In genomic region chr4:3524349-3524748, GRCh38 we compare ENCODE assay signal across 28 cellular contexts.
"Had no signal": no experiment of that assay in that cellular context is flagged by ENCODE, and none has a peak within 500 bp of the region (broad histone marks: within the 10 kb centered on the region; RNA-seq: fewer than 3 reads in every experiment).

No MANE protein-coding gene starts in this region.

- H3K27me3 ChIP-seq: breast epithelium, esophagus muscularis mucosa, foreskin keratinocyte, heart left ventricle, right lobe of liver, suprapubic skin, tibial artery had no signal

- ATAC-seq: activated CD4-positive, alpha-beta T cell treated with anti-CD3 and anti-CD28 coated beads for 36 hours; activated naive CD8-positive, alpha-beta T cell treated with anti-CD3 and anti-CD28 coated beads, Interleukin-2, amount 50 U/mL, for 24 hours; foreskin keratinocyte; heart left ventricle; left lobe of liver; natural killer cell treated with Interleukin-12 subunit alpha and Interleukin-12 subunit beta and Interleukin-15 and Interleukin-18, amount 100 ng/mL, for 72 hours; right lobe of liver; stimulated activated naive B cell treated with anti-CD40 and anti-IgM and Interleukin-4, amounts not matched to agents 10 μg/mL and 1 μg/mL and 100 μg/mL, for 72 hours; T-cell had no signal

- H3K36me3 Mint-ChIP-seq: activated naive CD4-positive, alpha-beta T cell treated with anti-CD3 and anti-CD28 coated beads, Interleukin-2, amount 50 U/mL, for 24 hours; natural killer cell treated with Interleukin-12 subunit alpha and Interleukin-12 subunit beta and Interleukin-15 and Interleukin-18, amount 100 ng/mL, for 72 hours had no signal

- H3K9me3 ChIP-seq: breast epithelium, esophagus muscularis mucosa, heart left ventricle, right lobe of liver, suprapubic skin, tibial artery had no signal

- DNase-seq: activated CD4-positive, alpha-beta T cell treated with anti-CD3 and anti-CD28 coated beads for 36 hours; activated CD4-positive, CD25-positive, alpha-beta regulatory T cell; activated gamma-delta T cell; activated naive CD8-positive, alpha-beta T cell treated with anti-CD3 and anti-CD28 coated beads, Interleukin-2, amount 50 U/mL, for 24 hours; activated T-cell treated with anti-CD3 and anti-CD28 coated beads for 4 hours; amygdala; dermis blood vessel endothelial cell; foreskin keratinocyte; hypothalamus; immature natural killer cell; mesendoderm; small intestine; stimulated activated CD4-positive, alpha-beta T cell treated with anti-CD3 and anti-CD28 coated beads, Interleukin-15, amount 100 ng/mL, for 24 hours; stimulated activated CD4-positive, alpha-beta T cell treated with anti-CD3 and anti-CD28 coated beads, Interleukin-2, amount 100 ng/mL, for 24 hours; stimulated activated naive B cell treated with anti-CD40 and anti-IgM and Interleukin-4, amounts not matched to agents 10 μg/mL and 1 μg/mL and 100 μg/mL, for 72 hours; T-cell had no signal

- H3K4me3 Mint-ChIP-seq: activated CD4-positive, alpha-beta T cell treated with anti-CD3 and anti-CD28 coated beads for 36 hours; activated naive CD4-positive, alpha-beta T cell treated with anti-CD3 and anti-CD28 coated beads, Interleukin-2, amount 50 U/mL, for 24 hours; activated naive CD8-positive, alpha-beta T cell treated with anti-CD3 and anti-CD28 coated beads, Interleukin-2, amount 50 U/mL, for 24 hours; central memory CD8-positive, alpha-beta T cell; immature natural killer cell; natural killer cell treated with Interleukin-12 subunit alpha and Interleukin-12 subunit beta and Interleukin-15 and Interleukin-18, amount 100 ng/mL, for 72 hours; stimulated activated naive B cell treated with anti-CD40 and anti-IgM and Interleukin-4, amounts not matched to agents 10 μg/mL and 1 μg/mL and 100 μg/mL, for 72 hours; T-cell had no signal

- H3K27me3 Mint-ChIP-seq: activated CD4-positive, alpha-beta T cell treated with anti-CD3 and anti-CD28 coated beads for 36 hours; activated naive CD4-positive, alpha-beta T cell treated with anti-CD3 and anti-CD28 coated beads, Interleukin-2, amount 50 U/mL, for 24 hours; activated naive CD8-positive, alpha-beta T cell treated with anti-CD3 and anti-CD28 coated beads, Interleukin-2, amount 50 U/mL, for 24 hours; central memory CD8-positive, alpha-beta T cell; natural killer cell treated with Interleukin-12 subunit alpha and Interleukin-12 subunit beta and Interleukin-15 and Interleukin-18, amount 100 ng/mL, for 72 hours; progenitor cell of endocrine pancreas; stimulated activated naive B cell treated with anti-CD40 and anti-IgM and Interleukin-4, amounts not matched to agents 10 μg/mL and 1 μg/mL and 100 μg/mL, for 72 hours; T-cell had no signal

- H3K4me3 ChIP-seq: breast epithelium, esophagus muscularis mucosa, heart left ventricle, lung, right lobe of liver, suprapubic skin, tibial artery had no signal

- H3K27ac Mint-ChIP-seq: activated CD4-positive, alpha-beta T cell treated with anti-CD3 and anti-CD28 coated beads for 36 hours; activated naive CD4-positive, alpha-beta T cell treated with anti-CD3 and anti-CD28 coated beads, Interleukin-2, amount 50 U/mL, for 24 hours; immature natural killer cell; natural killer cell treated with Interleukin-12 subunit alpha and Interleukin-12 subunit beta and Interleukin-15 and Interleukin-18, amount 100 ng/mL, for 72 hours; progenitor cell of endocrine pancreas; stimulated activated naive B cell treated with anti-CD40 and anti-IgM and Interleukin-4, amounts not matched to agents 10 μg/mL and 1 μg/mL and 100 μg/mL, for 72 hours; T-cell had no signal

- H3K4me1 Mint-ChIP-seq: activated CD4-positive, alpha-beta T cell treated with anti-CD3 and anti-CD28 coated beads for 36 hours had no signal

- H3K27ac ChIP-seq: breast epithelium, esophagus muscularis mucosa, foreskin keratinocyte, heart left ventricle, right lobe of liver, suprapubic skin, tibial artery had no signal

- H3K9me3 Mint-ChIP-seq: activated naive CD4-positive, alpha-beta T cell treated with anti-CD3 and anti-CD28 coated beads, Interleukin-2, amount 50 U/mL, for 24 hours; activated naive CD8-positive, alpha-beta T cell treated with anti-CD3 and anti-CD28 coated beads, Interleukin-2, amount 50 U/mL, for 24 hours; central memory CD8-positive, alpha-beta T cell; immature natural killer cell; natural killer cell treated with Interleukin-12 subunit alpha and Interleukin-12 subunit beta and Interleukin-15 and Interleukin-18, amount 100 ng/mL, for 72 hours; stimulated activated naive B cell treated with anti-CD40 and anti-IgM and Interleukin-4, amounts not matched to agents 10 μg/mL and 1 μg/mL and 100 μg/mL, for 72 hours; T-cell had no signal

- H3K4me1 ChIP-seq: breast epithelium, foreskin keratinocyte, right lobe of liver, suprapubic skin, tibial artery had no signal
